ENCODE assay signal across 25 cellular contexts in genomic region chr2:75428060-75428459, GRCh38.
"Had no signal": no experiment of that assay in that cellular context is flagged by ENCODE, and none has a peak within 500 bp of the region (broad histone marks: within the 10 kb centered on the region; RNA-seq: fewer than 3 reads in every experiment).

No MANE protein-coding gene starts in this region.

- DNase-seq: activated CD4-positive, alpha-beta T cell treated with anti-CD3 and anti-CD28 coated beads for 4 hours; activated CD4-positive, alpha-beta T cell treated with anti-CD3 and anti-CD28 coated beads, Interleukin-2, amount 50 U/mL, for 48 hours; activated CD8-positive, alpha-beta memory T cell treated with anti-CD3 and anti-CD28 coated beads, Interleukin-2, amount 50 U/mL, for 48 hours; activated naive CD4-positive, alpha-beta T cell; activated T-cell treated with anti-CD3 and anti-CD28 coated beads, Interleukin-2, amount 50 U/mL, for 4 hours; adrenal gland; central memory CD4-positive, alpha-beta T cell; effector memory CD4-positive, alpha-beta T cell; foreskin melanocyte; left ventricle myocardium superior; mammary epithelial cell; pancreas; right lobe of liver; stimulated activated CD4-positive, alpha-beta T cell treated with anti-CD3 and anti-CD28 coated beads, Interleukin-2, amount 100 ng/mL, for 48 hours; stimulated activated CD8-positive, alpha-beta memory T cell treated with anti-CD3 and anti-CD28 coated beads, Interleukin-4, amount 100 ng/mL, for 48 hours; stimulated activated naive CD4-positive, alpha-beta T cell; T1000; testis had no signal

- H3K9me3 Mint-ChIP-seq: activated T-cell treated with anti-CD3 and anti-CD28 coated beads, Interleukin-2, amount 50 U/mL, for 4 hours; activated T-helper 2 cell treated with anti-CD3 and anti-CD28 coated beads, Interferon-gamma antibody, Interleukin-2, Interleukin-4, amounts not matched to agents 10 μg/mL and 5 μg/mL and 100 μg/mL, durations not matched to agents 14 hours and 24 hours and 36 hours; nephron; type B pancreatic cell had no signal

- H3K4me3 Mint-ChIP-seq: activated naive CD8-positive, alpha-beta T cell; activated T-cell treated with anti-CD3 and anti-CD28 coated beads, Interleukin-2, amount 50 U/mL, for 4 hours; nephron; type B pancreatic cell; WTC11 had no signal

- H3K27ac Mint-ChIP-seq: activated naive CD8-positive, alpha-beta T cell; activated T-helper 2 cell treated with anti-CD3 and anti-CD28 coated beads, Interferon-gamma antibody, Interleukin-2, Interleukin-4, amounts not matched to agents 10 μg/mL and 5 μg/mL and 100 μg/mL, durations not matched to agents 14 hours and 24 hours and 36 hours; nephron; type B pancreatic cell; WTC11 had no signal

- H3K27ac ChIP-seq: adrenal gland, right lobe of liver, skin epidermis, testis, vagina had no signal

- H3K36me3 Mint-ChIP-seq: activated naive CD8-positive, alpha-beta T cell; type B pancreatic cell had no signal

- ATAC-seq: activated T-cell treated with anti-CD3 and anti-CD28 coated beads, Interleukin-2, amount 50 U/mL, for 4 hours; left ventricle myocardium superior; right lobe of liver; WTC11 had no signal

- H3K27me3 Mint-ChIP-seq: type B pancreatic cell had no signal
